ENCODE assay signal across 8 cellular contexts in genomic region chr9:128279088-128280073, GRCh38. TPM values are rescaled to one million over a fixed set of nuclear protein-coding genes. Genes with fewer than 3 reads are reported as not detected.
A peak's percentile ranks its signal among the peaks of the same experiment; 100 is the strongest.
DNase-seq lines count a peak whose midpoint lies in the region; ATAC-seq and TF ChIP-seq lines count a peak whose summit lies in the region.
"Not testable (repeated sequence)": the region's sequence is repeated elsewhere in the genome, so short reads cannot be mapped to it uniquely, and the experiment has no call there.

No MANE protein-coding gene starts in this region.

- 60 to 67% methylated on average over 22 of the region's 22 CpGs for WGBS in heart right ventricle, 2 donors
- whole genome bisulfite sequencing in upper lobe of left lung, 2 donors: 56 to 62% methylated on average over 22 of the region's 22 CpGs

- TF ChIP-seq EP300 in upper lobe of left lung (IDR thresholded peaks at IDR 0.05): not testable (repeated sequence)

- H3K9me3 Mint-ChIP-seq in CD8-positive, alpha-beta memory T cell; dendritic cell treated with granulocyte-macrophage colony-stimulating factor and Interleukin-4, amounts not matched to agents 40 ng/mL and 50 ng/mL, for 4 days; progenitor cell of endocrine pancreas (ENCODE audit: low read depth): not testable (repeated sequence)

- peaks cover 25 to 39% (median 36%) of the 10 kb centered on the region in 3 donors for H3K4me1 Mint-ChIP-seq in CD8-positive, alpha-beta memory T cell
- peaks cover 40% of the 10 kb centered on the region for H3K4me1 Mint-ChIP-seq in dendritic cell treated with granulocyte-macrophage colony-stimulating factor and Interleukin-4, amounts not matched to agents 40 ng/mL and 50 ng/mL, for 4 days (ENCODE audit: low read depth)
- H3K4me1 Mint-ChIP-seq in progenitor cell of endocrine pancreas (ENCODE audit: low read depth): peaks cover 15% of the 10 kb centered on the region

- not testable (repeated sequence) for H3K4me3 ChIP-seq in CD8-positive, alpha-beta memory T cell (ENCODE audit: low read length)
- H3K4me3 ChIP-seq in heart right ventricle: peak overlapping the region in 3 of 10 donors; percentile 10 to 30 (median 15)
- peak overlapping the region in 1 of 4 donors; percentile 9 for H3K4me3 ChIP-seq in upper lobe of left lung

- TF ChIP-seq POLR2A in upper lobe of left lung (IDR thresholded peaks at IDR 0.05): not testable (repeated sequence)

- CTCF ChIA-PET in CD8-positive, alpha-beta memory T cell (lab: Charles Lee): not testable (repeated sequence)

- peak overlapping the region in 5 of 8 donors; percentile 4 to 85 (median 36) for H3K27ac Mint-ChIP-seq in CD8-positive, alpha-beta memory T cell
- peak overlapping the region; percentile 10 for H3K27ac Mint-ChIP-seq in dendritic cell treated with granulocyte-macrophage colony-stimulating factor and Interleukin-4, amounts not matched to agents 40 ng/mL and 50 ng/mL, for 4 days
- peak overlapping the region; percentile 60 for H3K27ac Mint-ChIP-seq in progenitor cell of endocrine pancreas

- peak overlapping the region in 4 of 7 donors; percentile 45 to 60 (median 50) for H3K4me3 Mint-ChIP-seq in CD8-positive, alpha-beta memory T cell
- not testable (repeated sequence) for H3K4me3 Mint-ChIP-seq in dendritic cell treated with granulocyte-macrophage colony-stimulating factor and Interleukin-4, amounts not matched to agents 40 ng/mL and 50 ng/mL, for 4 days; progenitor cell of endocrine pancreas (ENCODE audit: low read depth)

- intact Hi-C loops in dendritic cell treated with granulocyte-macrophage colony-stimulating factor and Interleukin-4, amounts not matched to agents 40 ng/mL and 50 ng/mL, for 4 days (cut with micrococcal nuclease): loop anchor here (10.0 kb wide), 1 partner anchor 65 kb away; no protein-coding TSS in a partner anchor
- intact Hi-C loops in heart right ventricle (cut with DNase I): loop anchor here in 3 of 10 donors (5.0 kb wide), 1 partner anchor 43 kb away; the partner anchor contains the start of genes COQ4 (in 3 of the 3) and TRUB2 (in 3 of the 3)

- not testable (repeated sequence) for ATAC-seq in heart right ventricle; upper lobe of left lung (ENCODE audit: low FRiP score in 2 of 2)

- H3K27me3 Mint-ChIP-seq in CD8-positive, alpha-beta memory T cell; dendritic cell treated with granulocyte-macrophage colony-stimulating factor and Interleukin-4, amounts not matched to agents 40 ng/mL and 50 ng/mL, for 4 days; progenitor cell of endocrine pancreas: not testable (repeated sequence)

- H3K36me3 Mint-ChIP-seq in CD8-positive, alpha-beta memory T cell: peaks cover 0 to 13% (median 5%) of the 10 kb centered on the region in 3 donors
- H3K36me3 Mint-ChIP-seq in dendritic cell treated with granulocyte-macrophage colony-stimulating factor and Interleukin-4, amounts not matched to agents 40 ng/mL and 50 ng/mL, for 4 days (ENCODE audit: low read depth): peaks cover 15% of the 10 kb centered on the region
- not testable (repeated sequence) for H3K36me3 Mint-ChIP-seq in progenitor cell of endocrine pancreas (ENCODE audit: insufficient read depth)

- POLR2A ChIA-PET in CD8-positive, alpha-beta memory T cell (lab: Charles Lee): not testable (repeated sequence)

- H3K27ac ChIP-seq in CD8-positive, alpha-beta memory T cell (ENCODE audit: low read depth, low read length): peak overlapping the region; percentile 81
- H3K27ac ChIP-seq in KOPT-K1 (ENCODE audit: low read depth, low read length, poor library complexity, severe bottlenecking) (peak overlapping the region; percentile 31), VCaP (peak overlapping the region; percentile 93), heart right ventricle (peak overlapping the region in 8 of 10 donors; percentile 8 to 77 (median 44)), upper lobe of left lung (peak overlapping the region; percentile 2 to 74 (median 47))

- H3K36me3 ChIP-seq in CD8-positive, alpha-beta memory T cell (ENCODE audit: insufficient read depth, low read length); KOPT-K1 (ENCODE audit: insufficient read depth, low read length); heart right ventricle; upper lobe of left lung: not testable (repeated sequence)

- DNase-seq in CD8-positive, alpha-beta memory T cell; progenitor cell of endocrine pancreas (ENCODE audit: low spot score, unreplicated experiment): not testable (repeated sequence)
- DNase-seq in heart right ventricle: peak; percentile 30 to 45
- DNase-seq in lung microvascular endothelial cell (ENCODE audit: low read depth in 2 of 2): peak; percentile 43 to 81
- DNase-seq in upper lobe of left lung: peak in 1 of 2 donors; percentile 28

- H3K27me3 ChIP-seq in CD8-positive, alpha-beta memory T cell (ENCODE audit: insufficient read depth, low read length, poor library complexity, severe bottlenecking); heart right ventricle; upper lobe of left lung: not testable (repeated sequence)

- TF ChIP-seq CTCF in VCaP (conservative IDR thresholded peaks at IDR 0.05); heart right ventricle (IDR thresholded peaks at IDR 0.05); progenitor cell of endocrine pancreas (IDR thresholded peaks at IDR 0.05; ENCODE audit: unreplicated experiment); upper lobe of left lung (IDR thresholded peaks at IDR 0.05): not testable (repeated sequence)

- H3K4me1 ChIP-seq in CD8-positive, alpha-beta memory T cell (ENCODE audit: insufficient read depth, low read length): peaks cover 19% of the 10 kb centered on the region
- H3K4me1 ChIP-seq in heart right ventricle: peaks cover 3 to 44% (median 24%) of the 10 kb centered on the region in 9 donors
- peaks cover 28 to 43% (median 30%) of the 10 kb centered on the region in 4 donors for H3K4me1 ChIP-seq in upper lobe of left lung

- not testable (repeated sequence) for H3K9me3 ChIP-seq in CD8-positive, alpha-beta memory T cell (ENCODE audit: low read length); KOPT-K1 (ENCODE audit: insufficient read depth, low read length, poor library complexity, severe bottlenecking); heart right ventricle; upper lobe of left lung

RNA-seq across cellular contexts. Expression of gene SWI5, which starts 3.3 kb away (rescaled TPM):
- 10 to 100 TPM; 18.1 to 20.9 TPM for total RNA-seq in CD8-positive, alpha-beta memory T cell
- 27.8 TPM for polyA plus RNA-seq in CD8-positive, alpha-beta memory T cell
- total RNA-seq in heart right ventricle (10 to 100 TPM; 13.9 to 23.8 (median 20.8) TPM), lung microvascular endothelial cell (17.5 and 19.6 TPM in 2 replicates), progenitor cell of endocrine pancreas (18.8 and 20.7 TPM in 2 replicates), upper lobe of left lung (10 to 100 TPM; 13.7 to 28.3 (median 22.8) TPM)
- 10 to 100 TPM; 17.0 to 46.3 TPM for polyA plus RNA-seq in heart right ventricle

RNA-seq across cellular contexts. Expression of gene GOLGA2, which starts 3.6 kb away (rescaled TPM):
- total RNA-seq in CD8-positive, alpha-beta memory T cell: 10 to 100 TPM; 35.4 to 35.5 TPM
- polyA plus RNA-seq in CD8-positive, alpha-beta memory T cell: 8.8 TPM
- total RNA-seq in heart right ventricle (100 to 1,000 TPM in 1 of 10 donors, 10 to 100 TPM in 9; 78.0 to 101 (median 89.1) TPM), lung microvascular endothelial cell (32.9 and 49.6 TPM in 2 replicates), progenitor cell of endocrine pancreas (87.0 and 108 TPM in 2 replicates), upper lobe of left lung (100 to 1,000 TPM in 2 of 6 donors, 10 to 100 TPM in 4; 78.4 to 138 (median 93.8) TPM)
- polyA plus RNA-seq in heart right ventricle: 10 to 100 TPM; 85.7 to 91.8 TPM

RNA-seq across cellular contexts. Expression of gene TRUB2, which starts 42.9 kb away (rescaled TPM):
- total RNA-seq in CD8-positive, alpha-beta memory T cell: 10 to 100 TPM; 48.8 to 50.4 TPM
- polyA plus RNA-seq in CD8-positive, alpha-beta memory T cell: 23.6 TPM
- total RNA-seq in heart right ventricle (10 to 100 TPM; 32.8 to 50.3 (median 44.2) TPM), lung microvascular endothelial cell (22.4 and 26.2 TPM in 2 replicates), progenitor cell of endocrine pancreas (29.2 and 31.6 TPM in 2 replicates), upper lobe of left lung (10 to 100 TPM in 3 of 6 donors, 1 to 10 TPM in 3; 6.9 to 24.1 (median 9.7) TPM)
- polyA plus RNA-seq in heart right ventricle: 10 to 100 TPM; 18.0 to 27.4 TPM

RNA-seq across cellular contexts. Expression of gene COQ4, which starts 43.3 kb away (rescaled TPM):
- 10 to 100 TPM; 51.1 to 56.9 TPM for total RNA-seq in CD8-positive, alpha-beta memory T cell
- 36.9 TPM for polyA plus RNA-seq in CD8-positive, alpha-beta memory T cell
- 10 to 100 TPM; 26.5 to 35.8 (median 30.0) TPM for total RNA-seq in heart right ventricle
- polyA plus RNA-seq in heart right ventricle: 10 to 100 TPM; 36.3 to 42.8 TPM
- total RNA-seq in lung microvascular endothelial cell: 18.7 and 26.0 TPM in 2 replicates
- 64.5 and 68.5 TPM in 2 replicates for total RNA-seq in progenitor cell of endocrine pancreas
- 10 to 100 TPM; 36.1 to 83.8 (median 55.2) TPM for total RNA-seq in upper lobe of left lung

Comparison
In these comparisons a context has a peak if more than half of its experiments do, and no peak if none do; other contexts are left out.
1. H3K27ac ChIP-seq: peak in every context shown above with its lines; median percentile 93 in VCaP; 81 in CD8-positive, alpha-beta memory T cell; 47 in upper lobe of left lung; 44 in heart right ventricle; 31 in KOPT-K1.
2. H3K27ac Mint-ChIP-seq: peak in every context shown above with its lines; median percentile 60 in progenitor cell of endocrine pancreas; 36 in CD8-positive, alpha-beta memory T cell; 10 in dendritic cell treated with granulocyte-macrophage colony-stimulating factor and Interleukin-4, amounts not matched to agents 40 ng/mL and 50 ng/mL, for 4 days.